ENCODE assay signal across 8 cellular contexts in the genomic region with DNA sequence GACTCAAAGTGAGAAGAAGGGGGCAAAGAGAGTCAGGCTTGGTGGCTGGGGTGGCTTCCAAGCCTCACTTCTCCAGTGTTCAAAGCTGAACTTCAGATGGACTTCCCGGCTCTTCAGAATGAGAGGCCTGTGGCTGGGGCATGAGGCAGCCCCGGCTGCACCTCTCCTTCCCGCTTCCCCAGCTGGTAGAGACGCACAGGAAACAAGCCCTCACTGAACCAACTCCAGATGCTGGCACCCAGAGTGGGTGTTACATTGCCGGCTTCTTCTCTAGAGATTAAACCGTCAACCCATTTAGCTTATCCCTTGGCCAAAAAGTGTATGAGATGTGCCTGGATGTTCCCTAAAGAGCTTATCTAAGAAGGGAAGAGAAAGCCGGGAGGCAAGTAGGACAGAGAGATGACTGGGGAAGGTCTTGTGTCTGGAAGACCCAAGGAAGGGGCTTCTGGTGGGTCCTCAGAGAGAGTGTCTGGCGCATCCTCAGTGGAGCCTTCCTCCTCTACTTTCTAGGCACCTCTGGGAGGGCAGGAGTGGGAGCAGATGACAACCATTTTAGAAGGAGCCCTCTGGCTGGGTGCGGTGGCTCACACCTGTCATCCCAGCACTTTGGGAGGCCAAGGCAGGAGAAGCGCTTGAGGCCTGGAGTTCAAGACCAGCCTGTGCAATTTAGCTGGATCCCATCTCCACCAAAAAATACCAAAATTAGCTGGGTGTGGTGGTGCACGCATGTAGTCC. TPM values are rescaled to one million over a fixed set of nuclear protein-coding genes. Genes with fewer than 3 reads are reported as not detected.
DNase-seq lines count a peak whose midpoint lies in the region; ATAC-seq and TF ChIP-seq lines count a peak whose summit lies in the region.
"Had no signal": no experiment of that assay in that cellular context is flagged by ENCODE, and none has a peak within 500 bp of the region (broad histone marks: within the 10 kb centered on the region; RNA-seq: fewer than 3 reads in every experiment).

No MANE protein-coding gene starts in this region.

- H3K4ac ChIP-seq in H9 (ENCODE audit: low read depth, low read length) = no peak overlapping the region

- H2BK120ac ChIP-seq in H9 (ENCODE audit: low read depth, low read length, poor library complexity, severe bottlenecking) = no peak overlapping the region

- no peak overlapping the region for H3K9ac ChIP-seq in H9 (ENCODE audit: extremely low read depth, insufficient read length, low read length)

- WGBS in H9 (ENCODE audit: extremely low coverage, insufficient read length, low lambda C conversion rate) = no CpG with 5 or more reads among the region's 11 CpGs

- no peak overlapping the region for H2AK5ac ChIP-seq in H9 (ENCODE audit: insufficient read length, low read length)

- H3K4me2 ChIP-seq in H9 (ENCODE audit: insufficient read depth, insufficient read length, low read length) = no peak overlapping the region

- H3K4me3 Mint-ChIP-seq in H9 = peak overlapping the region in 1 of 2 experiments; percentile 20; a peak in 1 of 5 replicates
- H3K4me3 Mint-ChIP-seq in activated CD8-positive, alpha-beta T cell treated with anti-CD3 and anti-CD28 coated beads for 36 hours = no peak overlapping the region
- H3K4me3 Mint-ChIP-seq in stimulated activated memory B cell treated with anti-CD40 and anti-IgM and Interleukin-4, amounts not matched to agents 10 μg/mL and 1 μg/mL and 100 μg/mL, for 72 hours = no peak overlapping the region

- H3K23ac ChIP-seq in H9 (ENCODE audit: insufficient read length, low read depth, low read length) = no peak overlapping the region

- intact Hi-C loops in activated CD8-positive, alpha-beta T cell treated with anti-CD3 and anti-CD28 coated beads for 36 hours (cut with micrococcal nuclease) = no loop called here

- peak; percentile 27 for DNase-seq in H9
- DNase-seq in activated CD8-positive, alpha-beta T cell treated with anti-CD3 and anti-CD28 coated beads for 36 hours = peak; percentile 43
- DNase-seq in islet precursor cell = peak; percentile 48
- no peak for DNase-seq in stimulated activated CD4-positive, alpha-beta T cell treated with anti-CD3 and anti-CD28 coated beads, Interleukin-1b, Interleukin-23, amount 100 ng/mL, for 48 hours
- DNase-seq in omental fat pad (ENCODE audit: low spot score) = no peak
- no peak for DNase-seq in mesenteric fat pad (ENCODE audit: low spot score)
- DNase-seq: SW 1271 had no signal

- H4K8ac ChIP-seq in H9 (replicated peaks; ENCODE audit: insufficient read length, low read depth, low read length) = no peak overlapping the region

- H4K5ac ChIP-seq in H9 (ENCODE audit: insufficient read length, low read depth, low read length) = no peak overlapping the region

- peaks cover 39% of the 10 kb centered on the region for H3K27me3 Mint-ChIP-seq in H9 (ENCODE audit: low read depth)
- peaks cover 21% of the 10 kb centered on the region for H3K27me3 Mint-ChIP-seq in activated CD8-positive, alpha-beta T cell treated with anti-CD3 and anti-CD28 coated beads for 36 hours
- peaks cover 16% of the 10 kb centered on the region for H3K27me3 Mint-ChIP-seq in stimulated activated memory B cell treated with anti-CD40 and anti-IgM and Interleukin-4, amounts not matched to agents 10 μg/mL and 1 μg/mL and 100 μg/mL, for 72 hours

- no peak overlapping the region for H2BK12ac ChIP-seq in H9 (ENCODE audit: insufficient read length, low read depth, low read length)

- no peak overlapping the region for H3K56ac ChIP-seq in H9 (ENCODE audit: insufficient read length, low read depth, low read length)

- POLR2A ChIA-PET in activated CD8-positive, alpha-beta T cell treated with anti-CD3 and anti-CD28 coated beads for 36 hours (lab: Charles Lee) = interaction anchor here (1.1 to 3.0 kb wide), 5 partner anchors 8 to 66 kb away, joined by 4 to 9 read pairs (median 6); no protein-coding TSS in a partner anchor

- peaks cover 3% of the 10 kb centered on the region; the same call in 1 of the 2 replicates for H3K27me3 ChIP-seq in H9 (ENCODE audit: insufficient read depth, low read length)

- peaks cover 16 to 36% of the 10 kb centered on the region in 2 experiments for H3K4me1 Mint-ChIP-seq in H9
- H3K4me1 Mint-ChIP-seq in activated CD8-positive, alpha-beta T cell treated with anti-CD3 and anti-CD28 coated beads for 36 hours (ENCODE audit: low read depth) = peaks cover 29% of the 10 kb centered on the region
- peaks cover 39% of the 10 kb centered on the region for H3K4me1 Mint-ChIP-seq in stimulated activated memory B cell treated with anti-CD40 and anti-IgM and Interleukin-4, amounts not matched to agents 10 μg/mL and 1 μg/mL and 100 μg/mL, for 72 hours

- no peak overlapping the region for H3K27ac ChIP-seq in H9 (ENCODE audit: insufficient read length, low read depth, low read length)

- no peak for ATAC-seq in activated CD8-positive, alpha-beta T cell treated with anti-CD3 and anti-CD28 coated beads for 36 hours
- no peak for ATAC-seq in stimulated activated memory B cell treated with anti-CD40 and anti-IgM and Interleukin-4, amounts not matched to agents 10 μg/mL and 1 μg/mL and 100 μg/mL, for 72 hours
- ATAC-seq in omental fat pad (ENCODE audit: low FRiP score) = no peak

- peak overlapping the region in 1 of 3 experiments; percentile 34; a peak in 1 of 7 replicates for H3K27ac Mint-ChIP-seq in H9
- H3K27ac Mint-ChIP-seq in activated CD8-positive, alpha-beta T cell treated with anti-CD3 and anti-CD28 coated beads for 36 hours = no peak overlapping the region
- H3K27ac Mint-ChIP-seq in stimulated activated memory B cell treated with anti-CD40 and anti-IgM and Interleukin-4, amounts not matched to agents 10 μg/mL and 1 μg/mL and 100 μg/mL, for 72 hours = peak overlapping the region; percentile 30

- H3K4me1 ChIP-seq in H9 (ENCODE audit: insufficient read depth, low read length) = peaks cover 3% of the 10 kb centered on the region; the same call in 1 of the 2 replicates

- no peak overlapping the region for H2BK20ac ChIP-seq in H9 (ENCODE audit: low read depth, low read length, poor library complexity, severe bottlenecking)

- no peaks in the 10 kb centered on the region for H3K79me1 ChIP-seq in H9 (ENCODE audit: insufficient read depth, low read depth, low read length, poor library complexity, severe bottlenecking)

- CTCF ChIA-PET in activated CD8-positive, alpha-beta T cell treated with anti-CD3 and anti-CD28 coated beads for 36 hours (lab: Charles Lee) = interaction anchor here (1.0 to 4.9 kb wide), 4 partner anchors 10 to 445 kb away, joined by 3 to 45 read pairs (median 6); no protein-coding TSS in a partner anchor

- no peaks in the 10 kb centered on the region for H4K20me1 ChIP-seq in H9 (ENCODE audit: control insufficient read depth, insufficient read depth, insufficient read length)

- no peak overlapping the region for H2BK15ac ChIP-seq in H9 (ENCODE audit: low read depth, low read length)

- peaks cover 10% of the 10 kb centered on the region for H3K23me2 ChIP-seq in H9 (ENCODE audit: insufficient read length, low read depth, low read length, poor library complexity, severe bottlenecking)

- H3K9me3 Mint-ChIP-seq in H9 = no peaks in the 10 kb centered on the region
- H3K9me3 Mint-ChIP-seq in activated CD8-positive, alpha-beta T cell treated with anti-CD3 and anti-CD28 coated beads for 36 hours = no peaks in the 10 kb centered on the region
- H3K9me3 Mint-ChIP-seq in stimulated activated memory B cell treated with anti-CD40 and anti-IgM and Interleukin-4, amounts not matched to agents 10 μg/mL and 1 μg/mL and 100 μg/mL, for 72 hours = no peaks in the 10 kb centered on the region

- no peak overlapping the region for H3K18ac ChIP-seq in H9 (ENCODE audit: insufficient read length, low read depth, low read length)

- no peak overlapping the region for H3T11ph ChIP-seq in H9 (ENCODE audit: low read length)

- H2AFZ ChIP-seq in H9 (ENCODE audit: low read length) = no peak overlapping the region

- H3K79me2 ChIP-seq in H9 (ENCODE audit: insufficient read depth, low read length) = no peaks in the 10 kb centered on the region

- H3K36me3 Mint-ChIP-seq in H9 (ENCODE audit: insufficient read depth in 1 of 3, low read depth in 3 of 3) = peaks cover 5% of the 10 kb centered on the region in 3 experiments; a peak in 6 of 7 replicates
- H3K36me3 Mint-ChIP-seq in activated CD8-positive, alpha-beta T cell treated with anti-CD3 and anti-CD28 coated beads for 36 hours (ENCODE audit: low read depth) = no peaks in the 10 kb centered on the region
- H3K36me3 Mint-ChIP-seq in stimulated activated memory B cell treated with anti-CD40 and anti-IgM and Interleukin-4, amounts not matched to agents 10 μg/mL and 1 μg/mL and 100 μg/mL, for 72 hours = no peaks in the 10 kb centered on the region

- no peak overlapping the region for H2BK5ac ChIP-seq in H9 (ENCODE audit: insufficient read length, low read length)

- TF ChIP-seq CTCF in H9 (conservative IDR thresholded peaks at IDR 0.05) = no peak
- no peak for TF ChIP-seq CTCF in activated CD8-positive, alpha-beta T cell treated with anti-CD3 and anti-CD28 coated beads for 36 hours (IDR thresholded peaks at IDR 0.05)
- TF ChIP-seq CTCF in omental fat pad (IDR thresholded peaks at IDR 0.05) = no peak

- H4K91ac ChIP-seq in H9 (ENCODE audit: insufficient read length, low read depth, low read length) = no peak overlapping the region

- no peaks in the 10 kb centered on the region for H3K9me3 ChIP-seq in H9 (ENCODE audit: control insufficient read depth, low read depth, low read length)

- H3K14ac ChIP-seq in H9 (ENCODE audit: insufficient read depth, low read length) = no peak overlapping the region

RNA-seq across cellular contexts. Expression of gene ADAMTSL4, which starts 2.0 kb away (rescaled TPM):
- 4.6 and 6.1 TPM in 2 replicates for total RNA-seq in H9 (2021)
- total RNA-seq in activated CD8-positive, alpha-beta T cell treated with anti-CD3 and anti-CD28 coated beads for 36 hours = under 1 TPM; 0.11 to 0.20 TPM
- total RNA-seq in omental fat pad = 10 to 100 TPM; 33.7 to 46.6 (median 39.9) TPM
- 76.4 TPM for total RNA-seq in mesenteric fat pad

RNA-seq across cellular contexts. Expression of gene MCL1, which starts 28.2 kb away (rescaled TPM):
- total RNA-seq in H9 (2021) (247 and 250 TPM in 2 replicates), omental fat pad (100 to 1,000 TPM; 505 to 845 (median 657) TPM), mesenteric fat pad (697 TPM)
- 100 to 1,000 TPM; 207 TPM for total RNA-seq in activated CD8-positive, alpha-beta T cell treated with anti-CD3 and anti-CD28 coated beads for 36 hours

RNA-seq across cellular contexts. Expression of gene FALEC, which starts 35.7 kb away (rescaled TPM):
- total RNA-seq in H9 (2021) = not detected in 2 replicates
- total RNA-seq in activated CD8-positive, alpha-beta T cell treated with anti-CD3 and anti-CD28 coated beads for 36 hours = not detected
- not detected for total RNA-seq in omental fat pad
- total RNA-seq in mesenteric fat pad = not detected

RNA-seq across cellular contexts. Expression of gene ECM1, which starts 43.3 kb away (rescaled TPM):
- total RNA-seq in H9 (2021) (0.88 and 1.4 TPM in 2 replicates), omental fat pad (10 to 100 TPM; 10.8 to 24.8 (median 18.5) TPM), mesenteric fat pad (33.1 TPM)
- under 1 TPM; 0.74 to 0.81 TPM for total RNA-seq in activated CD8-positive, alpha-beta T cell treated with anti-CD3 and anti-CD28 coated beads for 36 hours

Comparison
In these comparisons a context has a peak if more than half of its experiments do, and no peak if none do; other contexts are left out.
1. DNase-seq: peak in H9 (single experiment), activated CD8-positive, alpha-beta T cell treated with anti-CD3 and anti-CD28 coated beads for 36 hours (single experiment) and islet precursor cell (single experiment); none in stimulated activated CD4-positive, alpha-beta T cell treated with anti-CD3 and anti-CD28 coated beads, Interleukin-1b, Interleukin-23, amount 100 ng/mL, for 48 hours (single experiment), omental fat pad (single experiment) and mesenteric fat pad (single experiment).